8 cellular contexts compared by ENCODE assay signal in genomic region chr14:70045715-70046535, GRCh38.
A peak's percentile ranks its signal among the peaks of the same experiment; 100 is the strongest.
DNase-seq lines count a peak whose midpoint lies in the region; ATAC-seq and TF ChIP-seq lines count a peak whose summit lies in the region.

No MANE protein-coding gene starts in this region.

- TF ChIP-seq CTCF in WI38 (IDR thresholded peaks at IDR 0.05; ENCODE audit: low read depth, low read length) (peak; percentile 63), heart right ventricle (IDR thresholded peaks at IDR 0.05) (peak; percentile 36 to 73 (median 68))

- ATAC-seq in heart right ventricle, result peak; percentile 43 to 84 (median 72)
- no peak for ATAC-seq in HG03135 (IDR thresholded peaks at IDR 0.05; ENCODE audit: unreplicated experiment)
- no peak for ATAC-seq in HG02759 (IDR thresholded peaks at IDR 0.05; ENCODE audit: unreplicated experiment)

- H3K27me3 ChIP-seq in heart right ventricle, result peaks cover 0 to 44% (median 20%) of the 10 kb centered on the region in 7 donors

- 26 to 31% methylated on average over 23 of the region's 23 CpGs for WGBS in heart right ventricle, 2 donors

- H3K4me3 ChIP-seq in WI38 (ENCODE audit: low read depth, low read length) (no peak overlapping the region), heart right ventricle (no peak overlapping the region)

- peak; percentile 6 to 14 for DNase-seq in activated CD4-positive, alpha-beta T cell treated with anti-CD3 and anti-CD28 coated beads, Interleukin-2, amount 50 U/mL, for 48 hours
- DNase-seq in activated CD4-positive, alpha-beta T cell treated with anti-CD3 and anti-CD28 coated beads, Interleukin-2, amount 50 U/mL, for 4 hours, result no peak
- peak; percentile 34 for DNase-seq in NCI-H2029 treated with DMSO at 0.1 percent for 48 hours (lab: John Stamatoyannopoulos, UW)
- peak; percentile 37 to 61 for DNase-seq in heart right ventricle
- peak; percentile 15 for DNase-seq in pulmonary artery endothelial cell (ENCODE audit: low read depth, low spot score)

- no peak overlapping the region for H3K27ac ChIP-seq in heart right ventricle

- H3K9me3 ChIP-seq in heart right ventricle, result no peaks in the 10 kb centered on the region

- intact Hi-C loops in heart right ventricle (cut with DNase I), result loop anchor here in 3 of 10 donors (5.0 kb wide), 2 partner anchors 271 to 671 kb away; no protein-coding TSS in a partner anchor

- H3K36me3 ChIP-seq in heart right ventricle, result no peaks in the 10 kb centered on the region

- peaks cover 0 to 6% (median 0%) of the 10 kb centered on the region in 9 donors for H3K4me1 ChIP-seq in heart right ventricle

Comparison
In these comparisons a context has a peak if more than half of its experiments do, and no peak if none do; other contexts are left out.
1. DNase-seq: peak in activated CD4-positive, alpha-beta T cell treated with anti-CD3 and anti-CD28 coated beads, Interleukin-2, amount 50 U/mL, for 48 hours (2 of 2), NCI-H2029 treated with DMSO at 0.1 percent for 48 hours (single experiment), heart right ventricle (2 of 2) and pulmonary artery endothelial cell (single experiment); none in activated CD4-positive, alpha-beta T cell treated with anti-CD3 and anti-CD28 coated beads, Interleukin-2, amount 50 U/mL, for 4 hours (0 of 2).
2. ATAC-seq: peak in heart right ventricle (8 of 8); none in HG03135 (single experiment) and HG02759 (single experiment).